10 cellular contexts compared by ENCODE assay signal in genomic region chr17:81978901-81979298, GRCh38. TPM values are rescaled to one million over a fixed set of nuclear protein-coding genes. Genes with fewer than 3 reads are reported as not detected.
DNase-seq lines count a peak whose midpoint lies in the region; TF ChIP-seq lines count a peak whose summit lies in the region.
"Had no signal": no experiment of that assay in that cellular context is flagged by ENCODE, and none has a peak within 500 bp of the region (broad histone marks: within the 10 kb centered on the region; RNA-seq: fewer than 3 reads in every experiment).

No MANE protein-coding gene starts in this region.

- H3K9me2 ChIP-seq in DOHH2 (replicated peaks; ENCODE audit: control insufficient read depth, low read length), result no peaks in the 10 kb centered on the region
- no peaks in the 10 kb centered on the region for H3K9me2 ChIP-seq in OCI-LY7 (ENCODE audit: insufficient read depth, low read length)

- H3K9me3 ChIP-seq in DOHH2 (ENCODE audit: control insufficient read depth, insufficient read depth, low read length) (no peaks in the 10 kb centered on the region), OCI-LY7 (ENCODE audit: low read length) (no peaks in the 10 kb centered on the region)

- H3K4me1 ChIP-seq in DOHH2 (ENCODE audit: control insufficient read depth, low read length), result peaks cover 16% of the 10 kb centered on the region
- peaks cover 20% of the 10 kb centered on the region for H3K4me1 ChIP-seq in OCI-LY7 (ENCODE audit: insufficient read depth, low read length, poor library complexity, severe bottlenecking)

- H3K36me3 ChIP-seq in DOHH2 (ENCODE audit: control insufficient read depth, low read length) (peaks cover 12% of the 10 kb centered on the region; the same call in 1 of the 2 replicates), OCI-LY7 (ENCODE audit: insufficient read depth, low read length) (peaks cover 20% of the 10 kb centered on the region)

- no peak overlapping the region for H3K27ac ChIP-seq in DOHH2 (ENCODE audit: low read depth, low read length)
- H3K27ac ChIP-seq in OCI-LY7 (ENCODE audit: low read depth, low read length, poor library complexity, severe bottlenecking), result no peak overlapping the region
- peak overlapping the region in 2 of 59 donors; percentile 90 to 92 for H3K27ac ChIP-seq in dorsolateral prefrontal cortex

- intact Hi-C loops in OCI-LY7 (cut with micrococcal nuclease; ENCODE audit: unreplicated experiment) (no loop called here), dorsolateral prefrontal cortex (cut with DNase I) (loop anchor here in 1 of 2 donors (5.0 to 10.0 kb wide), 2 partner anchors 43 to 554 kb away; partner anchors contain the start of genes CENPX and LRRC45)

- peaks cover 18% of the 10 kb centered on the region for H3K4me1 Mint-ChIP-seq in osteocyte (ENCODE audit: unreplicated experiment)

- H3K27me3 ChIP-seq in DOHH2 (ENCODE audit: control insufficient read depth, low read length) (no peaks in the 10 kb centered on the region), dorsolateral prefrontal cortex (no peaks in the 10 kb centered on the region)

- POLR2A ChIA-PET in OCI-LY7 (lab: Charles Lee), result interaction anchor here (1.2 kb wide), 1 partner anchor 35 kb away, joined by 3 read pairs; no protein-coding TSS in a partner anchor

- TF ChIP-seq CTCF in DOHH2 (IDR thresholded peaks at IDR 0.05; ENCODE audit: low read depth, low read length, poor library complexity, severe bottlenecking) (no peak), OCI-LY7 (conservative IDR thresholded peaks at IDR 0.05; ENCODE audit: low read length) (no peak), dorsolateral prefrontal cortex (IDR thresholded peaks at IDR 0.05 in 54 of 56, conservative IDR thresholded peaks at IDR 0.05 in 2 of 56; ENCODE audit: low read depth in 1 of 56, partially characterized antibody in 56 of 56) (no peak), osteocyte (IDR thresholded peaks at IDR 0.05) (no peak)

- H4K20me1 ChIP-seq in DOHH2 (ENCODE audit: control insufficient read depth, insufficient read depth, low read depth, low read length), result no peaks in the 10 kb centered on the region
- H4K20me1 ChIP-seq in OCI-LY7 (ENCODE audit: insufficient read depth, low read length), result no peaks in the 10 kb centered on the region

- H3K27me3 Mint-ChIP-seq in osteocyte (ENCODE audit: unreplicated experiment), result peaks cover 2% of the 10 kb centered on the region

- BruUV-seq in OCI-LY7 (replicated peaks; lab: Mats Ljungman, UMichigan), result no TSS peak

- H3K79me2 ChIP-seq in DOHH2 (ENCODE audit: control insufficient read depth, low read length), result peaks cover 10% of the 10 kb centered on the region
- H3K79me2 ChIP-seq in OCI-LY7 (ENCODE audit: insufficient read depth, low read depth, low read length), result peaks cover 10% of the 10 kb centered on the region; the same call in 1 of the 2 replicates

- no peak for DNase-seq in OCI-LY7 (ENCODE audit: low spot score)
- DNase-seq in dorsolateral prefrontal cortex, result no peak
- DNase-seq in osteocyte (ENCODE audit: extremely low spot score, unreplicated experiment), result no peak
- no peak for DNase-seq in HuH-7 (ENCODE audit: low spot score)
- no peak for DNase-seq in NCI-H1436 treated with DMSO at 0.1 percent for 48 hours (lab: John Stamatoyannopoulos, UW)
- no peak for DNase-seq in HCEC 1CT
- DNase-seq: NCI-H524 treated with DMSO at 0.1 percent for 48 hours had no signal

- no peaks in the 10 kb centered on the region; the same call in 1 of the 2 replicates for H3F3A ChIP-seq in DOHH2 (ENCODE audit: control insufficient read depth, insufficient read depth)

- H3K4me2 ChIP-seq in DOHH2 (ENCODE audit: low read length) (peak overlapping the region; percentile 95; the same call in 1 of the 2 replicates), OCI-LY7 (ENCODE audit: low read length) (peak overlapping the region; percentile 72)

- peak overlapping the region; percentile 67 for H3K4me3 Mint-ChIP-seq in osteocyte (ENCODE audit: unreplicated experiment)

- H3K27ac Mint-ChIP-seq in osteocyte (ENCODE audit: unreplicated experiment), result no peak overlapping the region

- peaks cover 12% of the 10 kb centered on the region for H3K36me3 Mint-ChIP-seq in osteocyte (ENCODE audit: unreplicated experiment)

- CTCF ChIA-PET in OCI-LY7 (lab: Charles Lee; ENCODE audit: unreplicated experiment), result no interaction called here

- no peak overlapping the region for H2AFZ ChIP-seq in OCI-LY7 (ENCODE audit: low read length)

- H3K4me3 ChIP-seq in DOHH2 (ENCODE audit: low read length) (peak overlapping the region; percentile 93), OCI-LY7 (ENCODE audit: low read depth, low read length, poor library complexity, severe bottlenecking) (peak overlapping the region; percentile 85), dorsolateral prefrontal cortex (peak overlapping the region in 37 of 59 donors; percentile 69 to 97 (median 88))

- H3K9me3 Mint-ChIP-seq in osteocyte (ENCODE audit: unreplicated experiment), result no peaks in the 10 kb centered on the region

RNA-seq across cellular contexts. Expression of gene ASPSCR1, which starts 1.5 kb away (rescaled TPM):
- 66.7 and 89.1 TPM in 2 replicates for total RNA-seq in OCI-LY7 (2014; rRNA removed; shearing (Covaris generic))
- total RNA-seq in OCI-LY7 (2022), result 77.8 and 81.8 TPM in 2 replicates
- 10 to 100 TPM; 30.3 to 68.2 (median 44.6) TPM for total RNA-seq in dorsolateral prefrontal cortex
- total RNA-seq in osteocyte, result 45.9 and 47.1 TPM in 2 replicates

RNA-seq across cellular contexts. Expression of gene NOTUM, which starts 17.9 kb away (rescaled TPM):
- total RNA-seq in OCI-LY7 (2014; rRNA removed; shearing (Covaris generic)), result 3.6 and 4.4 TPM in 2 replicates
- total RNA-seq in OCI-LY7 (2022) (0.88 and 1.9 TPM in 2 replicates), dorsolateral prefrontal cortex (1 to 10 TPM in 40 of 120 experiments, under 1 TPM in 63, not detected in 17; 0.20 to 3.7 (median 0.79) TPM), osteocyte (0.30 TPM in 1 of 2 replicates, not detected in the other)
- total RNA-seq: mononuclear cell had no signal

RNA-seq across cellular contexts. Expression of gene MYADML2, which starts 31.9 kb away (rescaled TPM):
- 0.19 TPM in 1 of 2 replicates, not detected in the other for total RNA-seq in OCI-LY7 (2014; rRNA removed; shearing (Covaris generic))
- total RNA-seq in OCI-LY7 (2022) (not detected in 2 replicates), dorsolateral prefrontal cortex (1 to 10 TPM in 119 of 120 experiments, under 1 TPM in 1; 0.64 to 7.0 (median 3.4) TPM), osteocyte (not detected in 2 replicates)
- total RNA-seq: fibroblast of villous mesenchyme, mononuclear cell had no signal

RNA-seq across cellular contexts. Expression of gene PYCR1, which starts 41.8 kb away (rescaled TPM):
- total RNA-seq in OCI-LY7 (2014; rRNA removed; shearing (Covaris generic)), result 211 and 239 TPM in 2 replicates
- 165 and 173 TPM in 2 replicates for total RNA-seq in OCI-LY7 (2022)
- 10 to 100 TPM in 44 of 120 experiments, 1 to 10 TPM in 76; 4.1 to 24.3 (median 9.3) TPM for total RNA-seq in dorsolateral prefrontal cortex
- 123 and 128 TPM in 2 replicates for total RNA-seq in osteocyte

RNA-seq across cellular contexts. Expression of gene CENPX, which starts 43.8 kb away (rescaled TPM):
- total RNA-seq in OCI-LY7 (2014; rRNA removed; shearing (Covaris generic)), result 249 and 251 TPM in 2 replicates
- 107 and 130 TPM in 2 replicates for total RNA-seq in OCI-LY7 (2022)
- total RNA-seq in dorsolateral prefrontal cortex, result 10 to 100 TPM; 28.0 to 64.9 (median 45.1) TPM
- 29.4 and 31.7 TPM in 2 replicates for total RNA-seq in osteocyte
